In the genomic region with DNA sequence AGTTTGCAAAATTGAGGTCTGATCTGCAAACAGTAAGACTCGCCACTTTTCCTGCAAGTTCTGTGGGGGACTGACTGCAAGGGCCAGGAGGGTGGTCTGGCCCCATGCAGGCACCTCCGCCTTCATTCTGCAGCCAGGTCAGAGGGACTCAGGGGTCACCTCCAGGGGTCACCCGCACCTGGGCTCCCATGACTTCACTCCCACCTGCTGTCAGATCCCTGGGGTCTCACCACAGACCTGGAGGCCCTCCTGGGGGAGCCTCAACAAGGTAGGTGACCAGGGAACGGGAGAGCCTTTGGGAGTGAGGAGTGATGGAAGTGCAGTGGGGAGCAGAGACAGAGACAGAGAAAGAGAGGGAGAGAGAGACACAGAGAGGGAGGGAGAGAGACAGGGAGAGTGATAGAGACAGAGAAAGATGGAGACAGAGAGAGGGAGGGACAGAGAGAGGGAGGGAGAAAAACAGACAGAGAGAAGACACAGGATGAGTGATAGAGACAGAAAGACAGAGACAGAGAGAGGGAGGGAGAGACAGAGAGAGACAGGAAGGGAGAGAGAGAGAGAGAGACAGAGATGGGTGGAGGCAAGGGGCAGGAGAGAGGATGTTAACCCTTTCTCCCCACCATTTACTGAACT, we compare ENCODE assay signal across 29 cellular contexts. TPM values are rescaled to one million over a fixed set of nuclear protein-coding genes. Genes with fewer than 3 reads are reported as not detected.
"Had no signal": no experiment of that assay in that cellular context is flagged by ENCODE, and none has a peak within 500 bp of the region (broad histone marks: within the 10 kb centered on the region; RNA-seq: fewer than 3 reads in every experiment).

No MANE protein-coding gene starts in this region.

- H3K36me3 ChIP-seq: adrenal gland, breast epithelium, MG63 had no signal

- H3K4me3 ChIP-seq: adrenal gland, breast epithelium, MG63 had no signal

- DNase-seq: activated CD4-positive, alpha-beta T cell treated with anti-CD3 and anti-CD28 coated beads, Interleukin-2, amount 10 ng/mL, durations not matched to agents 24 days and 14 days; activated CD4-positive, alpha-beta T cell treated with anti-CD3 and anti-CD28 coated beads, Interleukin-2, amount 50 U/mL, for 48 hours; activated CD4-positive, CD25-positive, alpha-beta regulatory T cell treated with anti-CD3 and anti-CD28 coated beads, Interleukin-2, amount 50 U/mL, for 72 hours; activated CD8-positive, alpha-beta memory T cell treated with anti-CD3 and anti-CD28 coated beads, Interleukin-2, amount 10 ng/mL, durations not matched to agents 7 days and 5 days; activated effector memory CD4-positive, alpha-beta T cell treated with Interleukin-2 at 50 U/mL for 16 hours; activated naive CD4-positive, alpha-beta T cell; activated T-cell treated with anti-CD3 and anti-CD28 coated beads, Interleukin-2, amount 50 U/mL, for 24 hours; adrenal gland; anterior cingulate cortex; caudate nucleus; MG63; MV-4-11; NCI-H1092 treated with DMSO at 0.1 percent for 48 hours; NCI-H1417 treated with DMSO at 0.1 percent for 48 hours; NCI-H1694; NCI-H2029; NCI-H2107; NCI-H510A; NCI-H526 treated with DMSO at 0.1 percent for 48 hours; NCI-H82; RPMI8226; SHP77 treated with DMSO at 0.1 percent for 48 hours; T-helper 9 cell had no signal

- ATAC-seq: activated CD8-positive, alpha-beta memory T cell treated with anti-CD3 and anti-CD28 coated beads, Interleukin-2, amount 10 ng/mL, durations not matched to agents 7 days and 5 days; WTC11 had no signal

- H3K27ac ChIP-seq: adrenal gland had no signal

- H3K9me3 ChIP-seq: adrenal gland had no signal

RNA-seq across cellular contexts. Expression of gene SLC6A19, which starts 41.5 kb away (rescaled TPM):
- total RNA-seq: activated CD4-positive, alpha-beta T cell treated with anti-CD3 and anti-CD28 coated beads, Interleukin-2, amount 10 ng/mL, durations not matched to agents 24 days and 14 days; activated CD8-positive, alpha-beta memory T cell treated with anti-CD3 and anti-CD28 coated beads, Interleukin-2, amount 10 ng/mL, durations not matched to agents 7 days and 5 days; activated T-helper 1 cell treated with anti-CD3 and anti-CD28 coated beads, Interleukin-12 subunit alpha, Interleukin-12 subunit beta, Interleukin-2, Interleukin-4 antibody, amounts not matched to agents 30 ng/mL and 10 ng/mL and 1 ng/mL, durations not matched to agents 14 hours and 24 hours and 36 hours; adrenal gland; breast epithelium; chondrocyte; OCI-LY7; SK-MEL-5 had no signal
- polyA plus RNA-seq: adrenal gland had no signal
